ENCODE assay signal across 9 cellular contexts in the genomic region with DNA sequence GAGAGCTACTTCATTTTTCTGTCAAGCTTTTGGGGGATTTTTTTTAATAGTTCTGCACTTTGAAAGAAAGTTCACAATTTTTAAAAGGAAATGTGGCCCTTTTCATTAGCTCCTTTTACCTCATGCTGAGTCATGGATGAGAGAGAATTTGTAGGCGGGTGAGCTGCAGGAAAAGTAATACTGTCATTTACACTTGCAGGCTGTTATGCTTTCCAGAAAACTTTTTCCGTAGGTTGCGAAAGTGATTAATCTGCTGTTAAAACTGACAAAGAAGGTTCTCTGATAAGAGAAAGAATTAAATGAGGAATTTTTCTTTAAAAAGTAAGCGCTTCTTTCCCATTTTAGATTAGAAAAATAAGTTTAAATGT.
A peak's percentile ranks its signal among the peaks of the same experiment; 100 is the strongest.
DNase-seq lines count a peak whose midpoint lies in the region; ATAC-seq and TF ChIP-seq lines count a peak whose summit lies in the region.
"Had no signal": no experiment of that assay in that cellular context is flagged by ENCODE, and none has a peak within 500 bp of the region (broad histone marks: within the 10 kb centered on the region; RNA-seq: fewer than 3 reads in every experiment).

No MANE protein-coding gene starts in this region.

- TF ChIP-seq CTCF in activated B cell treated with CpG ODN at 0.5 μM for 24 hours (IDR thresholded peaks at IDR 0.05), result no peak

- H3K27me3 Mint-ChIP-seq in activated CD4-positive, alpha-beta T cell treated with anti-CD3 and anti-CD28 coated beads for 36 hours, result no peaks in the 10 kb centered on the region
- H3K27me3 Mint-ChIP-seq in activated B cell treated with CpG ODN at 0.5 μM for 24 hours, result no peaks in the 10 kb centered on the region

- H3K27ac Mint-ChIP-seq in activated CD4-positive, alpha-beta T cell treated with anti-CD3 and anti-CD28 coated beads for 36 hours, result no peak overlapping the region
- H3K27ac Mint-ChIP-seq in activated B cell treated with CpG ODN at 0.5 μM for 24 hours, result no peak overlapping the region

- no peaks in the 10 kb centered on the region for H3K9me3 Mint-ChIP-seq in activated CD4-positive, alpha-beta T cell treated with anti-CD3 and anti-CD28 coated beads for 36 hours (ENCODE audit: low read depth)
- H3K9me3 Mint-ChIP-seq in activated B cell treated with CpG ODN at 0.5 μM for 24 hours, result no peaks in the 10 kb centered on the region

- CTCF ChIA-PET in activated CD4-positive, alpha-beta T cell treated with anti-CD3 and anti-CD28 coated beads for 36 hours (lab: Charles Lee), result interaction anchor here (0.5 to 1.2 kb wide), 6 partner anchors 9 to 788 kb away, joined by 3 to 4 read pairs (median 3); no protein-coding TSS in a partner anchor
- CTCF ChIA-PET in activated B cell treated with CpG ODN at 0.5 μM for 24 hours (lab: Charles Lee), result interaction anchor here (0.8 to 2.9 kb wide), 10 partner anchors 10 to 844 kb away, joined by 3 to 45 read pairs (median 4); no protein-coding TSS in a partner anchor

- peak; percentile 43 for DNase-seq in activated CD4-positive, alpha-beta T cell treated with anti-CD3 and anti-CD28 coated beads for 36 hours
- DNase-seq in activated CD4-positive, alpha-beta T cell treated with anti-CD3 and anti-CD28 coated beads, Interleukin-2, amount 50 U/mL, for 1 hour, result no peak
- DNase-seq in activated B cell treated with CpG ODN at 0.5 μM for 24 hours, result no peak
- DNase-seq in left ventricle myocardium superior, result no peak
- DNase-seq in stimulated activated naive CD8-positive, alpha-beta T cell treated with anti-CD3 and anti-CD28 coated beads, Interleukin-15, Interleukin-2, amounts not matched to agents 100 U/mL and 50 U/mL, for 24 hours, result peak; percentile 14
- no peak for DNase-seq in NCI-H82 (lab: John Stamatoyannopoulos, UW)
- no peak for DNase-seq in NCI-H82 treated with DMSO at 0.1 percent for 48 hours (lab: John Stamatoyannopoulos, UW; ENCODE audit: unreplicated experiment)
- DNase-seq: foreskin melanocyte had no signal

- intact Hi-C loops in activated CD4-positive, alpha-beta T cell treated with anti-CD3 and anti-CD28 coated beads for 36 hours (cut with DNase I, micrococcal nuclease), result loop anchor here (1.0 to 10.0 kb wide), 11 partner anchors 99 to 843 kb away; no protein-coding TSS in a partner anchor
- intact Hi-C loops in activated B cell treated with CpG ODN at 0.5 μM for 24 hours (cut with micrococcal nuclease) (loop anchor here (1.0 to 5.0 kb wide), 10 partner anchors 23 to 842 kb away; no protein-coding TSS in a partner anchor), left ventricle myocardium superior (cut with micrococcal nuclease) (no loop called here)

- POLR2A ChIA-PET in activated CD4-positive, alpha-beta T cell treated with anti-CD3 and anti-CD28 coated beads for 36 hours (lab: Charles Lee), result interaction anchor here (0.5 to 1.2 kb wide), 6 partner anchors 45 to 844 kb away, joined by 3 to 5 read pairs (median 4); no protein-coding TSS in a partner anchor
- POLR2A ChIA-PET in activated B cell treated with CpG ODN at 0.5 μM for 24 hours (lab: Charles Lee), result interaction anchor here (0.6 to 3.6 kb wide), 34 partner anchors 9 to 846 kb away, joined by 3 to 26 read pairs (median 4); partner anchors contain the start of genes BCL6 and LPP

- no peak overlapping the region for H3K4me3 Mint-ChIP-seq in activated CD4-positive, alpha-beta T cell treated with anti-CD3 and anti-CD28 coated beads for 36 hours
- no peak overlapping the region for H3K4me3 Mint-ChIP-seq in activated B cell treated with CpG ODN at 0.5 μM for 24 hours

- ATAC-seq in activated CD4-positive, alpha-beta T cell treated with anti-CD3 and anti-CD28 coated beads for 36 hours, result peak; percentile 60
- ATAC-seq in activated B cell treated with CpG ODN at 0.5 μM for 24 hours (ENCODE audit: low read depth) (peak; percentile 8), left ventricle myocardium superior (peak; percentile 65), GM21825 (IDR thresholded peaks at IDR 0.05; ENCODE audit: unreplicated experiment) (no peak)
- peak; percentile 63 for ATAC-seq in stimulated activated naive CD8-positive, alpha-beta T cell treated with anti-CD3 and anti-CD28 coated beads, Interleukin-15, Interleukin-2, amounts not matched to agents 100 U/mL and 50 U/mL, for 24 hours

- H3K4me1 Mint-ChIP-seq in activated CD4-positive, alpha-beta T cell treated with anti-CD3 and anti-CD28 coated beads for 36 hours, result peaks cover 12% of the 10 kb centered on the region
- peaks cover 31% of the 10 kb centered on the region for H3K4me1 Mint-ChIP-seq in activated B cell treated with CpG ODN at 0.5 μM for 24 hours

- no peaks in the 10 kb centered on the region for H3K36me3 Mint-ChIP-seq in activated CD4-positive, alpha-beta T cell treated with anti-CD3 and anti-CD28 coated beads for 36 hours (ENCODE audit: low read depth)
- peaks cover 3% of the 10 kb centered on the region for H3K36me3 Mint-ChIP-seq in activated B cell treated with CpG ODN at 0.5 μM for 24 hours (ENCODE audit: low read depth)

Comparison
In these comparisons a context has a peak if more than half of its experiments do, and no peak if none do; other contexts are left out.
1. DNase-seq: peak in activated CD4-positive, alpha-beta T cell treated with anti-CD3 and anti-CD28 coated beads for 36 hours (single experiment) and stimulated activated naive CD8-positive, alpha-beta T cell treated with anti-CD3 and anti-CD28 coated beads, Interleukin-15, Interleukin-2, amounts not matched to agents 100 U/mL and 50 U/mL, for 24 hours (single experiment); none in activated CD4-positive, alpha-beta T cell treated with anti-CD3 and anti-CD28 coated beads, Interleukin-2, amount 50 U/mL, for 1 hour (single experiment), activated B cell treated with CpG ODN at 0.5 μM for 24 hours (single experiment), left ventricle myocardium superior (single experiment), NCI-H82 (single experiment) and NCI-H82 treated with DMSO at 0.1 percent for 48 hours (single experiment).